Comparison of ENCODE assay signal across 1 cellular context in genomic region chr9:1910269-1910811, GRCh38.
TF ChIP-seq lines count a peak whose summit lies in the region.

No MANE protein-coding gene starts in this region.

TF ChIP-seq in WTC11, 78 proteins besides CTCF, POLR2A, EP300 and RAD21 (continued from another document):
- no peak for TF ChIP-seq PRDM15 (CRISPR knock-in tag; IDR thresholded peaks at IDR 0.05)
- no peak for TF ChIP-seq NR1H2 (CRISPR knock-in tag; IDR thresholded peaks at IDR 0.05)
- TF ChIP-seq RELA (CRISPR knock-in tag; IDR thresholded peaks at IDR 0.05; ENCODE audit: borderline replicate concordance): no peak
- TF ChIP-seq HMGA2 (CRISPR knock-in tag; IDR thresholded peaks at IDR 0.05): no peak
- TF ChIP-seq ZNF263 (CRISPR knock-in tag; IDR thresholded peaks at IDR 0.05; ENCODE audit: low read depth): no peak
- no peak for TF ChIP-seq KAT7 (CRISPR knock-in tag; IDR thresholded peaks at IDR 0.05; ENCODE audit: borderline replicate concordance)
- TF ChIP-seq, protein P1, sequence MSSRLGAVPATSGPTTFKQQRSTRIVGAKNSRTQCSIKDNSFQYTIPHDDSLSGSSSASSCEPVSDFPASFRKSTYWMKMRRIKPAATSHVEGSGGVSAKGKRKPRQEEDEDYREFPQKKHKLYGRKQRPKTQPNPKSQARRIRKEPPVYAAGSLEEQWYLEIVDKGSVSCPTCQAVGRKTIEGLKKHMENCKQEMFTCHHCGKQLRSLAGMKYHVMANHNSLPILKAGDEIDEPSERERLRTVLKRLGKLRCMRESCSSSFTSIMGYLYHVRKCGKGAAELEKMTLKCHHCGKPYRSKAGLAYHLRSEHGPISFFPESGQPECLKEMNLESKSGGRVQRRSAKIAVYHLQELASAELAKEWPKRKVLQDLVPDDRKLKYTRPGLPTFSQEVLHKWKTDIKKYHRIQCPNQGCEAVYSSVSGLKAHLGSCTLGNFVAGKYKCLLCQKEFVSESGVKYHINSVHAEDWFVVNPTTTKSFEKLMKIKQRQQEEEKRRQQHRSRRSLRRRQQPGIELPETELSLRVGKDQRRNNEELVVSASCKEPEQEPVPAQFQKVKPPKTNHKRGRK (CRISPR knock-in tag; IDR thresholded peaks at IDR 0.05; ENCODE audit: borderline replicate concordance): no peak
- TF ChIP-seq, protein P2, sequence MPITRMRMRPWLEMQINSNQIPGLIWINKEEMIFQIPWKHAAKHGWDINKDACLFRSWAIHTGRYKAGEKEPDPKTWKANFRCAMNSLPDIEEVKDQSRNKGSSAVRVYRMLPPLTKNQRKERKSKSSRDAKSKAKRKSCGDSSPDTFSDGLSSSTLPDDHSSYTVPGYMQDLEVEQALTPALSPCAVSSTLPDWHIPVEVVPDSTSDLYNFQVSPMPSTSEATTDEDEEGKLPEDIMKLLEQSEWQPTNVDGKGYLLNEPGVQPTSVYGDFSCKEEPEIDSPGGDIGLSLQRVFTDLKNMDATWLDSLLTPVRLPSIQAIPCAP (CRISPR knock-in tag; IDR thresholded peaks at IDR 0.05): no peak
- TF ChIP-seq ATF1 (CRISPR knock-in tag; IDR thresholded peaks at IDR 0.05): no peak
- TF ChIP-seq, protein P3, sequence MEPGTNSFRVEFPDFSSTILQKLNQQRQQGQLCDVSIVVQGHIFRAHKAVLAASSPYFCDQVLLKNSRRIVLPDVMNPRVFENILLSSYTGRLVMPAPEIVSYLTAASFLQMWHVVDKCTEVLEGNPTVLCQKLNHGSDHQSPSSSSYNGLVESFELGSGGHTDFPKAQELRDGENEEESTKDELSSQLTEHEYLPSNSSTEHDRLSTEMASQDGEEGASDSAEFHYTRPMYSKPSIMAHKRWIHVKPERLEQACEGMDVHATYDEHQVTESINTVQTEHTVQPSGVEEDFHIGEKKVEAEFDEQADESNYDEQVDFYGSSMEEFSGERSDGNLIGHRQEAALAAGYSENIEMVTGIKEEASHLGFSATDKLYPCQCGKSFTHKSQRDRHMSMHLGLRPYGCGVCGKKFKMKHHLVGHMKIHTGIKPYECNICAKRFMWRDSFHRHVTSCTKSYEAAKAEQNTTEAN (CRISPR knock-in tag; IDR thresholded peaks at IDR 0.05): no peak
- no peak for TF ChIP-seq ZNF138 (CRISPR knock-in tag; conservative IDR thresholded peaks at IDR 0.05)
- no peak for TF ChIP-seq OVOL2 (CRISPR knock-in tag; IDR thresholded peaks at IDR 0.05; ENCODE audit: borderline replicate concordance)
- no peak for TF ChIP-seq FOXP4 (CRISPR knock-in tag; IDR thresholded peaks at IDR 0.05)
- no peak for TF ChIP-seq ZNF423 (CRISPR knock-in tag; IDR thresholded peaks at IDR 0.05)
TF ChIP-seq in WTC11: peak in this region for 0.
